Comparison of ENCODE assay signal across 8 cellular contexts in the genomic region with DNA sequence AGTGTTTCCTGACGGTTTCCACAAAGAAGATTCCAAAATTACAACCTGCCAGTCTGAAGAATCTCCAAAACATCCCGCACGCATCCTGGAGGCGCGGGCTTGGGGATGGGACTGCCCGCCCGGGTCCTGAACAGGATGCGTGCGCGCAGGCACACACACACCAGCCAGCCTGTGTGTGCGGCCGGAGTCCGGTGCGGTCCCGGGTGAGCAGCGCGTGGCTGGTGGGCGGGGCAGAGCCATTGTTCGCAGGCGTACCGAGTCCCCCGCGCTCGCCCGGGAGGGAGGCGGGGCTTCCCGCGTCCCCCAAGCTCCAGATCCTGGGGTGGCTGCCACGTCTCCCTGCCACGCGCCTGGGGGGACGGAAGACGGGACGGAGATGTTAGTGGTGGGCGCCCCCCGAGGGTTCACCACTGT. TPM values are rescaled to one million over a fixed set of nuclear protein-coding genes. Genes with fewer than 3 reads are reported as not detected.
A peak's percentile ranks its signal among the peaks of the same experiment; 100 is the strongest.
DNase-seq lines count a peak whose midpoint lies in the region; ATAC-seq and TF ChIP-seq lines count a peak whose summit lies in the region.

No MANE protein-coding gene starts in this region.

- H3K27me3 ChIP-seq in neural cell (ENCODE audit: insufficient read depth, low read depth, low read length) (no peaks in the 10 kb centered on the region), stomach smooth muscle (ENCODE audit: control insufficient read depth in 1 of 2, insufficient read depth in 2 of 2, low read length in 2 of 2) (peaks cover 26 to 29% of the 10 kb centered on the region in 2 donors)

- H4K20me1 ChIP-seq in OCI-LY7 (ENCODE audit: insufficient read depth, low read length) (peaks cover 29% of the 10 kb centered on the region), neural cell (ENCODE audit: insufficient read depth) (peaks cover 3% of the 10 kb centered on the region)

- peaks cover 0 to 15% (median 4%) of the 10 kb centered on the region in 7 donors for H3K9me3 Mint-ChIP-seq in CD14-positive monocyte
- no peaks in the 10 kb centered on the region for H3K9me3 Mint-ChIP-seq in activated T-helper 2 cell treated with anti-CD3 and anti-CD28 coated beads, Interferon-gamma antibody, Interleukin-2, Interleukin-4, amounts not matched to agents 10 μg/mL and 5 μg/mL and 100 μg/mL, durations not matched to agents 14 hours and 24 hours and 36 hours

- H3K9me2 ChIP-seq in OCI-LY7 (ENCODE audit: insufficient read depth, low read length), result no peaks in the 10 kb centered on the region
- H3K9me2 ChIP-seq in neural cell (ENCODE audit: insufficient read depth, low read length), result no peaks in the 10 kb centered on the region

- POLR2A ChIA-PET in OCI-LY7 (lab: Charles Lee), result interaction anchor here (0.7 to 8.5 kb wide), 18 partner anchors 9 to 678 kb away, joined by 3 to 88 read pairs (median 6); a partner anchor contains a TSS

- H3F3A ChIP-seq in neural cell (ENCODE audit: insufficient read depth, low read length, poor library complexity, severe bottlenecking), result no peaks in the 10 kb centered on the region

- CTCF ChIA-PET in OCI-LY7 (lab: Charles Lee; ENCODE audit: unreplicated experiment), result interaction anchor here (0.6 to 2.0 kb wide), 7 partner anchors 9 to 1113 kb away, joined by 3 to 16 read pairs (median 3); no protein-coding TSS in a partner anchor

- peak overlapping the region; percentile 89 for H3K4me2 ChIP-seq in OCI-LY7 (ENCODE audit: low read length)
- peak overlapping the region; percentile 76 for H3K4me2 ChIP-seq in neural cell (ENCODE audit: low read length)

- H3K4me3 ChIP-seq in OCI-LY7 (ENCODE audit: low read depth, low read length, poor library complexity, severe bottlenecking) (peak overlapping the region; percentile 95), neural cell (ENCODE audit: low read length) (peak overlapping the region; percentile 98), stomach smooth muscle (ENCODE audit: low read length in 2 of 2) (peak overlapping the region; percentile 70 to 77)

- BruUV-seq in OCI-LY7 (replicated peaks; lab: Mats Ljungman, UMichigan), result no TSS peak

- H3K4me1 ChIP-seq in OCI-LY7 (ENCODE audit: insufficient read depth, low read length, poor library complexity, severe bottlenecking) (peaks cover 55% of the 10 kb centered on the region), stomach smooth muscle (ENCODE audit: control insufficient read depth, insufficient read depth, low read length) (peaks cover 19% of the 10 kb centered on the region)

- peak; percentile 51 for ATAC-seq in GM19324 (IDR thresholded peaks at IDR 0.05; ENCODE audit: low FRiP score, unreplicated experiment)
- peak; percentile 50 for ATAC-seq in HG03442 (IDR thresholded peaks at IDR 0.05; ENCODE audit: unreplicated experiment)

- peak; percentile 17 for TF ChIP-seq EP300 in neural cell (conservative IDR thresholded peaks at IDR 0.05; ENCODE audit: poor library complexity, severe bottlenecking)

- peaks cover 36 to 54% (median 42%) of the 10 kb centered on the region in 3 donors for H3K27me3 Mint-ChIP-seq in CD14-positive monocyte (ENCODE audit: low read depth in 3 of 3)
- H3K27me3 Mint-ChIP-seq in activated T-helper 2 cell treated with anti-CD3 and anti-CD28 coated beads, Interferon-gamma antibody, Interleukin-2, Interleukin-4, amounts not matched to agents 10 μg/mL and 5 μg/mL and 100 μg/mL, durations not matched to agents 14 hours and 24 hours and 36 hours (ENCODE audit: low read depth), result no peaks in the 10 kb centered on the region

- no peak overlapping the region for H3K27ac Mint-ChIP-seq in CD14-positive monocyte
- peak overlapping the region; percentile 90 for H3K27ac Mint-ChIP-seq in activated T-helper 2 cell treated with anti-CD3 and anti-CD28 coated beads, Interferon-gamma antibody, Interleukin-2, Interleukin-4, amounts not matched to agents 10 μg/mL and 5 μg/mL and 100 μg/mL, durations not matched to agents 14 hours and 24 hours and 36 hours

- H2AFZ ChIP-seq in OCI-LY7 (ENCODE audit: low read length), result peak overlapping the region; percentile 38
- H2AFZ ChIP-seq in neural cell (ENCODE audit: low read depth, low read length), result peak overlapping the region; percentile 94

- H3K9ac ChIP-seq in neural cell (ENCODE audit: low read length), result peak overlapping the region; percentile 87
- H3K9ac ChIP-seq in stomach smooth muscle (ENCODE audit: low read length in 2 of 2), result no peak overlapping the region

- no peak for TF ChIP-seq RAD21 in neural cell (conservative IDR thresholded peaks at IDR 0.05)

- peak overlapping the region; percentile 64 for H3K27ac ChIP-seq in OCI-LY7 (ENCODE audit: low read depth, low read length, poor library complexity, severe bottlenecking)
- H3K27ac ChIP-seq in neural cell (ENCODE audit: low read length), result peak overlapping the region; percentile 89
- H3K27ac ChIP-seq in stomach smooth muscle (ENCODE audit: low read length), result no peak overlapping the region

- no peaks in the 10 kb centered on the region for H3K9me3 ChIP-seq in OCI-LY7 (ENCODE audit: low read length)
- H3K9me3 ChIP-seq in neural cell (ENCODE audit: low read length), result no peaks in the 10 kb centered on the region
- no peaks in the 10 kb centered on the region for H3K9me3 ChIP-seq in stomach smooth muscle (ENCODE audit: control insufficient read depth in 2 of 2, low read length in 2 of 2)

- peaks cover 23% of the 10 kb centered on the region for H3K4me1 Mint-ChIP-seq in CD14-positive monocyte
- peaks cover 51% of the 10 kb centered on the region for H3K4me1 Mint-ChIP-seq in activated T-helper 2 cell treated with anti-CD3 and anti-CD28 coated beads, Interferon-gamma antibody, Interleukin-2, Interleukin-4, amounts not matched to agents 10 μg/mL and 5 μg/mL and 100 μg/mL, durations not matched to agents 14 hours and 24 hours and 36 hours (ENCODE audit: low read depth)

- no peak for TF ChIP-seq CTCF in CD14-positive monocyte (IDR thresholded peaks at IDR 0.05)
- no peak for TF ChIP-seq CTCF in OCI-LY7 (conservative IDR thresholded peaks at IDR 0.05; ENCODE audit: low read length)
- TF ChIP-seq CTCF in neural cell (IDR thresholded peaks at IDR 0.05; ENCODE audit: poor library complexity, severe bottlenecking), result no peak

- H3K79me2 ChIP-seq in OCI-LY7 (ENCODE audit: insufficient read depth, low read depth, low read length), result peaks cover 51% of the 10 kb centered on the region
- peaks cover 55% of the 10 kb centered on the region for H3K79me2 ChIP-seq in neural cell (replicated peaks; ENCODE audit: insufficient read depth, low read length)

- H3K4me3 Mint-ChIP-seq in CD14-positive monocyte, result peak overlapping the region; percentile 93 to 96
- H3K4me3 Mint-ChIP-seq in activated T-helper 2 cell treated with anti-CD3 and anti-CD28 coated beads, Interferon-gamma antibody, Interleukin-2, Interleukin-4, amounts not matched to agents 10 μg/mL and 5 μg/mL and 100 μg/mL, durations not matched to agents 14 hours and 24 hours and 36 hours (ENCODE audit: low read depth), result peak overlapping the region; percentile 100

- H3K36me3 ChIP-seq in OCI-LY7 (ENCODE audit: insufficient read depth, low read length), result peaks cover 41% of the 10 kb centered on the region
- H3K36me3 ChIP-seq in neural cell (ENCODE audit: insufficient read depth, low read length), result no peaks in the 10 kb centered on the region
- H3K36me3 ChIP-seq in stomach smooth muscle (ENCODE audit: control insufficient read depth in 2 of 2, insufficient read depth in 2 of 2, low read length in 2 of 2), result no peaks in the 10 kb centered on the region

- H3K36me3 Mint-ChIP-seq in CD14-positive monocyte, result peaks cover 9 to 21% of the 10 kb centered on the region in 2 donors
- H3K36me3 Mint-ChIP-seq in activated T-helper 2 cell treated with anti-CD3 and anti-CD28 coated beads, Interferon-gamma antibody, Interleukin-2, Interleukin-4, amounts not matched to agents 10 μg/mL and 5 μg/mL and 100 μg/mL, durations not matched to agents 14 hours and 24 hours and 36 hours (ENCODE audit: low read depth), result peaks cover 44% of the 10 kb centered on the region

- intact Hi-C loops in CD14-positive monocyte (cut with micrococcal nuclease) (loop anchor here in 1 of 2 donors (2.0 to 5.0 kb wide), 2 partner anchors 24 to 36 kb away; no protein-coding TSS in a partner anchor), OCI-LY7 (cut with micrococcal nuclease; ENCODE audit: unreplicated experiment) (loop anchor here (2.0 kb wide), 2 partner anchors 162 to 188 kb away; a partner anchor contains a TSS)
- intact Hi-C loops in activated T-helper 2 cell treated with anti-CD3 and anti-CD28 coated beads, Interferon-gamma antibody, Interleukin-2, Interleukin-4, amounts not matched to agents 10 μg/mL and 5 μg/mL and 100 μg/mL, durations not matched to agents 14 hours and 24 hours and 36 hours (cut with micrococcal nuclease), result loop anchor here (1.0 to 5.0 kb wide), 3 partner anchors 27 to 162 kb away; no protein-coding TSS in a partner anchor

- DNase-seq in CD14-positive monocyte (ENCODE audit: low spot score), result peak; percentile 58
- peak; percentile 87 for DNase-seq in OCI-LY7 (ENCODE audit: low spot score)
- peak; percentile 69 for DNase-seq in activated T-helper 2 cell treated with anti-CD3 and anti-CD28 coated beads, Interferon-gamma antibody, Interleukin-2, Interleukin-4, amounts not matched to agents 10 μg/mL and 5 μg/mL and 100 μg/mL, durations not matched to agents 14 hours and 24 hours and 36 hours (ENCODE audit: low spot score)
- DNase-seq in fibroblast of the conjunctiva (ENCODE audit: low read depth), result peak; percentile 24

TF ChIP-seq in neural cell, 6 proteins besides CTCF, POLR2A, EP300 and RAD21 (continues in another document):
- TF ChIP-seq TAF1 (IDR thresholded peaks at IDR 0.05; ENCODE audit: low read depth), result peak; percentile 67

RNA-seq across cellular contexts. Expression of a gene that starts 0.7 kb away (rescaled TPM):
- polyA plus RNA-seq in CD14-positive monocyte, result 1 to 10 TPM; 1.0 to 3.4 TPM
- total RNA-seq in OCI-LY7 (2014; rRNA removed; shearing (Covaris generic)), result 66.1 and 76.8 TPM in 2 replicates
- total RNA-seq in OCI-LY7 (2022), result 291 and 327 TPM in 2 replicates
- 273 and 278 TPM in 2 replicates for total RNA-seq in activated T-helper 2 cell treated with anti-CD3 and anti-CD28 coated beads, Interferon-gamma antibody, Interleukin-2, Interleukin-4, amounts not matched to agents 10 μg/mL and 5 μg/mL and 100 μg/mL, durations not matched to agents 14 hours and 24 hours and 36 hours
- 82.9 and 85.0 TPM in 2 replicates for polyA plus RNA-seq in neural cell
- 110 and 123 TPM in 2 replicates for polyA minus RNA-seq in neural cell

RNA-seq across cellular contexts. Expression of a gene that starts 16.3 kb away (rescaled TPM):
- polyA plus RNA-seq in CD14-positive monocyte, result 1 to 10 TPM in 1 of 2 donors, not detected in 1; 1.5 TPM
- total RNA-seq in OCI-LY7 (2014; rRNA removed; shearing (Covaris generic)), result not detected in 2 replicates
- 0.76 TPM in 1 of 2 replicates, not detected in the other for total RNA-seq in OCI-LY7 (2022)
- total RNA-seq in activated T-helper 2 cell treated with anti-CD3 and anti-CD28 coated beads, Interferon-gamma antibody, Interleukin-2, Interleukin-4, amounts not matched to agents 10 μg/mL and 5 μg/mL and 100 μg/mL, durations not matched to agents 14 hours and 24 hours and 36 hours, result not detected in 2 replicates
- not detected in 2 replicates for polyA plus RNA-seq in neural cell
- polyA minus RNA-seq in neural cell, result not detected in 2 replicates

RNA-seq across cellular contexts. Expression of a gene that starts 59.9 kb away (rescaled TPM):
- 100 to 1,000 TPM; 111 to 142 TPM for polyA plus RNA-seq in CD14-positive monocyte
- 39.7 and 48.7 TPM in 2 replicates for total RNA-seq in OCI-LY7 (2014; rRNA removed; shearing (Covaris generic))
- total RNA-seq in OCI-LY7 (2022), result 45.3 and 54.8 TPM in 2 replicates
- total RNA-seq in activated T-helper 2 cell treated with anti-CD3 and anti-CD28 coated beads, Interferon-gamma antibody, Interleukin-2, Interleukin-4, amounts not matched to agents 10 μg/mL and 5 μg/mL and 100 μg/mL, durations not matched to agents 14 hours and 24 hours and 36 hours, result 49.1 and 56.3 TPM in 2 replicates
- 262 and 299 TPM in 2 replicates for polyA plus RNA-seq in neural cell
- polyA minus RNA-seq in neural cell, result 97.6 and 117 TPM in 2 replicates

Comparison
In these comparisons a context has a peak if more than half of its experiments do, and no peak if none do; other contexts are left out.
1. DNase-seq: peak in every context shown above with its lines; median percentile 87 in OCI-LY7; 69 in activated T-helper 2 cell treated with anti-CD3 and anti-CD28 coated beads, Interferon-gamma antibody, Interleukin-2, Interleukin-4, amounts not matched to agents 10 μg/mL and 5 μg/mL and 100 μg/mL, durations not matched to agents 14 hours and 24 hours and 36 hours; 58 in CD14-positive monocyte; 24 in fibroblast of the conjunctiva.